In genomic region chr1:71049951-71050598, GRCh38 we compare ENCODE assay signal across 9 cellular contexts. TPM values are rescaled to one million over a fixed set of nuclear protein-coding genes. Genes with fewer than 3 reads are reported as not detected.
A peak's percentile ranks its signal among the peaks of the same experiment; 100 is the strongest.
DNase-seq lines count a peak whose midpoint lies in the region; ATAC-seq and TF ChIP-seq lines count a peak whose summit lies in the region.
"Had no signal": no experiment of that assay in that cellular context is flagged by ENCODE, and none has a peak within 500 bp of the region (broad histone marks: within the 10 kb centered on the region; RNA-seq: fewer than 3 reads in every experiment).

No MANE protein-coding gene starts in this region.

- H4K91ac ChIP-seq in neuronal stem cell (ENCODE audit: low read depth, low read length, poor library complexity) = no peak overlapping the region

- no peak overlapping the region for H3K4me2 ChIP-seq in neuronal stem cell (ENCODE audit: insufficient read depth, low read length, poor library complexity, severe bottlenecking)

- no peak overlapping the region for H2BK5ac ChIP-seq in neuronal stem cell (ENCODE audit: low read length)

- no CpG with 5 or more reads among the region's 1 CpG for WGBS in neuronal stem cell (ENCODE audit: extremely low coverage in 2 of 2, insufficient read length in 2 of 2, insufficient replicate concordance in 1 of 2), 2 donors

- no peak overlapping the region for H3K4ac ChIP-seq in neuronal stem cell (ENCODE audit: low read length)

- no peak overlapping the region for H2BK15ac ChIP-seq in neuronal stem cell (ENCODE audit: low read length)

- H3K36me3 Mint-ChIP-seq in T-helper 17 cell (ENCODE audit: low read depth) = peaks cover 4% of the 10 kb centered on the region

- H3K36me3 ChIP-seq in neuronal stem cell (replicated peaks in 1 of 2; ENCODE audit: control insufficient read depth in 2 of 2, insufficient read depth in 2 of 2, low read length in 2 of 2) = peaks cover 0 to 6% of the 10 kb centered on the region in 2 donors
- H3K36me3 ChIP-seq: SJSA1 had no signal

- no peak overlapping the region for H2BK12ac ChIP-seq in neuronal stem cell (ENCODE audit: low read length)

- no peak overlapping the region for H2AK5ac ChIP-seq in neuronal stem cell (ENCODE audit: low read depth, low read length)

- H3K23ac ChIP-seq in neuronal stem cell (ENCODE audit: low read depth, low read length, poor library complexity) = no peak overlapping the region

- H3K4me3 Mint-ChIP-seq in T-helper 17 cell = no peak overlapping the region

- H3K4me3 ChIP-seq in fibroblast of the aortic adventitia (ENCODE audit: low read depth, low read length) = no peak overlapping the region
- H3K4me3 ChIP-seq in neuronal stem cell (ENCODE audit: low read length in 2 of 2) = no peak overlapping the region
- H3K4me3 ChIP-seq: SJSA1 had no signal

- no peak overlapping the region for H4K8ac ChIP-seq in neuronal stem cell (ENCODE audit: low read depth, low read length)

- peaks cover 4% of the 10 kb centered on the region for H3K79me1 ChIP-seq in neuronal stem cell (ENCODE audit: low read depth, low read length)

- H2AFZ ChIP-seq in neuronal stem cell (ENCODE audit: low read length) = no peak overlapping the region

- peak; percentile 78 for DNase-seq in CD1c-positive myeloid dendritic cell (ENCODE audit: extremely low spot score)
- DNase-seq in NCI-H1694 treated with DMSO at 0.1 percent for 48 hours (lab: John Stamatoyannopoulos, UW) = peak; percentile 77
- no peak for DNase-seq in T-helper 17 cell
- peak; percentile 87 for DNase-seq in fibroblast of the aortic adventitia (ENCODE audit: low read depth)
- peak; percentile 70 for DNase-seq in neuronal stem cell (ENCODE audit: low spot score)
- DNase-seq in NK-92 (lab: John Stamatoyannopoulos, UW; ENCODE audit: unreplicated experiment) = no peak

- H3K14ac ChIP-seq in neuronal stem cell (ENCODE audit: low read length) = no peak overlapping the region

- TF ChIP-seq CTCF in fibroblast of the aortic adventitia (IDR thresholded peaks at IDR 0.05; ENCODE audit: insufficient read depth, low read length) = peak; percentile 77

- H3K9ac ChIP-seq in neuronal stem cell (ENCODE audit: low read depth, low read length, poor library complexity) = no peak overlapping the region

- no peak overlapping the region for H2BK120ac ChIP-seq in neuronal stem cell (ENCODE audit: low read depth, low read length)

- peaks cover 18% of the 10 kb centered on the region for H3K4me1 Mint-ChIP-seq in T-helper 17 cell

- peaks cover 2 to 4% of the 10 kb centered on the region in 2 donors for H3K4me1 ChIP-seq in neuronal stem cell (ENCODE audit: control insufficient read depth in 2 of 2, insufficient read depth in 1 of 2, low read depth in 1 of 2, low read length in 2 of 2)

- ATAC-seq in GM18861 (IDR thresholded peaks at IDR 0.05; ENCODE audit: unreplicated experiment) = peak; percentile 90
- peak; percentile 55 for ATAC-seq in HG03039 (IDR thresholded peaks at IDR 0.05; ENCODE audit: unreplicated experiment)
- peak; percentile 56 for ATAC-seq in T-helper 17 cell

- peaks cover 35% of the 10 kb centered on the region for H3K27me3 Mint-ChIP-seq in T-helper 17 cell

- H3K9me3 ChIP-seq in T-helper 17 cell (ENCODE audit: control insufficient read depth, low read length, poor library complexity, severe bottlenecking) = no peaks in the 10 kb centered on the region
- peaks cover 0 to 7% of the 10 kb centered on the region in 2 donors for H3K9me3 ChIP-seq in neuronal stem cell (replicated peaks in 1 of 2; ENCODE audit: control insufficient read depth in 2 of 2, insufficient read depth in 1 of 2, low read depth in 1 of 2, low read length in 2 of 2)
- H3K9me3 ChIP-seq: SJSA1 had no signal

- H3K27ac ChIP-seq in neuronal stem cell (replicated peaks; ENCODE audit: low read length) = no peak overlapping the region
- H3K27ac ChIP-seq: SJSA1 had no signal

- H3K18ac ChIP-seq in neuronal stem cell (ENCODE audit: low read length) = no peak overlapping the region

- peaks cover 13 to 46% (median 25%) of the 10 kb centered on the region in 3 experiments for H3K27me3 ChIP-seq in neuronal stem cell (ENCODE audit: control insufficient read depth in 3 of 3, insufficient read depth in 3 of 3, low read depth in 1 of 3, low read length in 3 of 3)
- H3K27me3 ChIP-seq: SJSA1 had no signal

- no peak overlapping the region for H3K27ac Mint-ChIP-seq in T-helper 17 cell

RNA-seq across cellular contexts. Expression of gene PTGER3, which starts 2.5 kb away (rescaled TPM):
- under 1 TPM; 0.10 to 0.86 TPM for total RNA-seq in T-helper 17 cell
- 1.5 and 11.7 TPM in 2 replicates for total RNA-seq in fibroblast of the aortic adventitia (ENCODE audit: low replicate concordance)
- polyA plus RNA-seq in neuronal stem cell (2013, experiment 1 of 2) = 0.08 TPM
- 0.11 TPM for polyA plus RNA-seq in neuronal stem cell (2013, experiment 2 of 2)

RNA-seq across cellular contexts. Expression of gene ZRANB2, which starts 30.8 kb away (rescaled TPM):
- 10 to 100 TPM; 88.5 to 95.2 TPM for total RNA-seq in T-helper 17 cell
- 49.3 and 61.5 TPM in 2 replicates for total RNA-seq in fibroblast of the aortic adventitia (ENCODE audit: low replicate concordance)
- 122 TPM for polyA plus RNA-seq in neuronal stem cell (2013, experiment 1 of 2)
- 127 TPM for polyA plus RNA-seq in neuronal stem cell (2013, experiment 2 of 2)

Comparison
In these comparisons a context has a peak if more than half of its experiments do, and no peak if none do; other contexts are left out.
1. DNase-seq: peak in CD1c-positive myeloid dendritic cell (single experiment), NCI-H1694 treated with DMSO at 0.1 percent for 48 hours (single experiment), fibroblast of the aortic adventitia (single experiment) and neuronal stem cell (single experiment); none in T-helper 17 cell (0 of 3) and NK-92 (single experiment).
2. Peak in every context shown above with its lines, with median percentiles within 50 percentile points of each other: ATAC-seq.